22 cellular contexts compared by ENCODE assay signal in the genomic region with DNA sequence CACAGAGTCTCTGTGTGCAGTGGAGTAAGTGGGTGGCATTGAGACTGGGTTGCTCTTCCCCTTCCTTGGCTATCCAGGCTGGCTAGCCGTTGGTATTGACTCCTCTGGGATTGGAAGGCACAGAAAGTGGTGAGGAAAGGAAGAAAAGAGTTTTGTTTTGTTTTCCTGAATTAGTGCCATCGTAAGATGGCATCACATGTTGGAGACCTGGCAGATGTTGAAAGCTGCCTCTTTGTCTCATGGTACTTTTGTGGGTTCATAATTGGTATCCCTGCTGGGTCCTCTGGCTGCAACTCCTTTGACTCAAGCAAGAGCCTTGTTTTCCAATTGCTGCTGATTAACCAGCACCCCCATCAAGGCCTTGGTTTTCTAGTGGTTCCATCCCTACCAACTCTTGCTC.
"Had no signal": no experiment of that assay in that cellular context is flagged by ENCODE, and none has a peak within 500 bp of the region (broad histone marks: within the 10 kb centered on the region; RNA-seq: fewer than 3 reads in every experiment).

No MANE protein-coding gene starts in this region.

- H3K9me3 ChIP-seq: ascending aorta, SJSA1 had no signal

- FAIRE-seq: K562, RCC 7860 had no signal

- ATAC-seq: activated CD8-positive, alpha-beta T cell treated with anti-CD3 and anti-CD28 coated beads, Interleukin-2, amount 10 ng/mL, durations not matched to agents 7 days and 5 days; K562 had no signal

- H3K4me3 ChIP-seq: ascending aorta, K562, SJSA1 had no signal

- H3K27me3 ChIP-seq: ascending aorta, SJSA1 had no signal

- H3K36me3 ChIP-seq: ascending aorta, SJSA1 had no signal

- DNase-seq: activated CD4-positive, alpha-beta T cell treated with anti-CD3 and anti-CD28 coated beads for 48 hours; activated CD4-positive, alpha-beta T cell treated with anti-CD3 and anti-CD28 coated beads, Interleukin-2, amount 50 U/mL, for 4 hours; activated CD4-positive, CD25-positive, alpha-beta regulatory T cell treated with anti-CD3 and anti-CD28 coated beads, Interleukin-2, amount 50 U/mL, for 72 hours; activated CD8-positive, alpha-beta memory T cell treated with anti-CD3 and anti-CD28 coated beads, Interleukin-2, amount 50 U/mL, for 48 hours; activated CD8-positive, alpha-beta T cell treated with anti-CD3 and anti-CD28 coated beads, Interleukin-2, amount 10 ng/mL, durations not matched to agents 7 days and 5 days; activated T-cell treated with anti-CD3 and anti-CD28 coated beads, Interleukin-2, amount 50 U/mL, for 1 hour; Karpas-422; MM.1S; NCI-H1105; NCI-H1436; NCI-H1694 treated with DMSO at 0.1 percent for 48 hours; NCI-H2029 treated with DMSO at 0.1 percent for 48 hours; NCI-H2171 treated with DMSO at 0.1 percent for 48 hours; NCI-H226; NCI-H510A; NCI-H526 treated with DMSO at 0.1 percent for 48 hours; NK-92 treated with Interleukin-12 subunit alpha and Interleukin-12 subunit beta, amount 100 ng/mL, for 24 hours; SHP77 had no signal

- H3K27ac ChIP-seq: ascending aorta, SJSA1 had no signal
